In the genomic region with DNA sequence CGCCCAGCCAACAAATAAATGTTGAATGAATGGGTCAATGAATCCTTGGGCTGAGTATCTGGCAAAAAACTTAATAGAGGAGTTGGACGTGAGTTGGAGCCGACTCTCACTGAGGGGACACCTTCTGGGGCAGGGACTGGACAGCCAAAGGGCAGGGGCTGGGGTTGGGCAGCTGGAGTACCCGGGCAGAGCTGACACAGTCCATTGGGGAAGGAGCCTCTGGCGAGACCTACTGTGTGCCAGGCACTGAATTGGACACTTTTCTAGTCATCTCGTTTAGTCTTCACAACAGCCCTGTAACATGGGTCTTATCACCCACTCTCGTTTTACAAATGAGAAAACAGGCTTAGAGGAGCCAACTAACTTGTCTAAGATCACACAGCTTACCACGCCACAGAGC, we compare ENCODE assay signal across 20 cellular contexts.
"Had no signal": no experiment of that assay in that cellular context is flagged by ENCODE, and none has a peak within 500 bp of the region (broad histone marks: within the 10 kb centered on the region; RNA-seq: fewer than 3 reads in every experiment).

No MANE protein-coding gene starts in this region.

- DNase-seq: activated CD4-positive, alpha-beta memory T cell treated with anti-CD3 and anti-CD28 coated beads, Interleukin-2, amount 10 ng/mL, durations not matched to agents 7 days and 5 days; activated CD4-positive, CD25-positive, alpha-beta regulatory T cell treated with anti-CD3 and anti-CD28 coated beads, Interleukin-2, amount 50 U/mL, for 72 hours; activated CD8-positive, alpha-beta memory T cell treated with anti-CD3 and anti-CD28 coated beads, Interleukin-2, amount 10 ng/mL, durations not matched to agents 7 days and 5 days; activated naive CD4-positive, alpha-beta T cell; activated naive CD8-positive, alpha-beta T cell treated with anti-CD3 and anti-CD28 coated beads, Interleukin-2, amount 10 ng/mL, durations not matched to agents 7 days and 5 days; activated T-cell treated with anti-CD3 and anti-CD28 coated beads, Interleukin-2, amount 50 U/mL, for 1 hour; caudate nucleus; heart right ventricle; left ventricle myocardium superior; mucosa of descending colon; naive B cell; nucleus accumbens; psoas muscle; right cardiac atrium; stimulated activated CD4-positive, alpha-beta T cell treated with anti-CD3 and anti-CD28 coated beads, Interleukin-2, amount 100 ng/mL, for 24 hours; stimulated activated naive CD8-positive, alpha-beta T cell treated with anti-CD3 and anti-CD28 coated beads, Interleukin-15, Interleukin-2, amounts not matched to agents 100 U/mL and 50 U/mL, for 24 hours; substantia nigra; T-helper 2 cell had no signal

- H3K27me3 Mint-ChIP-seq: activated CD4-positive, alpha-beta memory T cell treated with anti-CD3 and anti-CD28 coated beads, Interleukin-2, amount 10 ng/mL, durations not matched to agents 7 days and 5 days; activated CD8-positive, alpha-beta memory T cell treated with anti-CD3 and anti-CD28 coated beads, Interleukin-2, amount 10 ng/mL, durations not matched to agents 7 days and 5 days; activated naive CD8-positive, alpha-beta T cell treated with anti-CD3 and anti-CD28 coated beads, Interleukin-2, amount 10 ng/mL, durations not matched to agents 7 days and 5 days; activated T-helper 17 cell treated with anti-CD3 and anti-CD28 coated beads, Interleukin-2, amount 50 U/mL, for 72 hours; naive B cell had no signal

- H3K9me3 Mint-ChIP-seq: activated CD4-positive, alpha-beta memory T cell treated with anti-CD3 and anti-CD28 coated beads, Interleukin-2, amount 10 ng/mL, durations not matched to agents 7 days and 5 days; activated naive CD8-positive, alpha-beta T cell treated with anti-CD3 and anti-CD28 coated beads, Interleukin-2, amount 10 ng/mL, durations not matched to agents 7 days and 5 days; activated T-helper 17 cell treated with anti-CD3 and anti-CD28 coated beads, Interleukin-2, amount 50 U/mL, for 72 hours; naive B cell had no signal

- H3K36me3 Mint-ChIP-seq: activated CD8-positive, alpha-beta memory T cell treated with anti-CD3 and anti-CD28 coated beads, Interleukin-2, amount 10 ng/mL, durations not matched to agents 7 days and 5 days; naive B cell had no signal

- H3K27ac Mint-ChIP-seq: activated CD8-positive, alpha-beta memory T cell treated with anti-CD3 and anti-CD28 coated beads, Interleukin-2, amount 10 ng/mL, durations not matched to agents 7 days and 5 days; activated T-helper 17 cell treated with anti-CD3 and anti-CD28 coated beads, Interleukin-2, amount 50 U/mL, for 72 hours had no signal

- H3K4me3 Mint-ChIP-seq: activated CD4-positive, alpha-beta memory T cell treated with anti-CD3 and anti-CD28 coated beads, Interleukin-2, amount 10 ng/mL, durations not matched to agents 7 days and 5 days; activated CD8-positive, alpha-beta memory T cell treated with anti-CD3 and anti-CD28 coated beads, Interleukin-2, amount 10 ng/mL, durations not matched to agents 7 days and 5 days; activated naive CD8-positive, alpha-beta T cell treated with anti-CD3 and anti-CD28 coated beads, Interleukin-2, amount 10 ng/mL, durations not matched to agents 7 days and 5 days had no signal

- ATAC-seq: activated CD8-positive, alpha-beta memory T cell treated with anti-CD3 and anti-CD28 coated beads, Interleukin-2, amount 10 ng/mL, durations not matched to agents 7 days and 5 days; activated T-helper 17 cell treated with anti-CD3 and anti-CD28 coated beads, Interleukin-2, amount 50 U/mL, for 72 hours; body of pancreas; heart right ventricle; left ventricle myocardium superior; mucosa of descending colon; psoas muscle; right cardiac atrium; stimulated activated naive CD8-positive, alpha-beta T cell treated with anti-CD3 and anti-CD28 coated beads, Interleukin-15, Interleukin-2, amounts not matched to agents 100 U/mL and 50 U/mL, for 24 hours had no signal
